8 cellular contexts compared by ENCODE assay signal in the genomic region with DNA sequence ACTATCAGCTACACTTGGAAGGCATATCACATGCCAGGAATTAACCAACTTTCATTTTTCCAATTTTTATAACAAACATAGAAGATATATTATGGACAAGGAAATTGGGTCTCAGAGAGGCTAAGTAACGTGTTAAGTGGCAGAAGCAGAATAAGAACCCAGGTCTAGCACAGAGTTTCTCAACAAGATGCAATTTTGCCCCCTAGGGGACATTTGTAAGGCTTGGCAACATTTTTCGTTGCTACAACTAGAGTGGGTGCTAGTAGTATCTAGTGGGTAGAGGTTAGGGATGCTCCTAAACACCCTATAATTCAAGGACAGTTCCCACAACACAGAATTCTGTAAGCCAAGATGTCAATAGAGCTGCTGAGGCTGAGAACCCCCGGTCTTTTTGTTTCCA.
A peak's percentile ranks its signal among the peaks of the same experiment; 100 is the strongest.
DNase-seq lines count a peak whose midpoint lies in the region; ATAC-seq and TF ChIP-seq lines count a peak whose summit lies in the region.

No MANE protein-coding gene starts in this region.

- no peak overlapping the region for H4K8ac ChIP-seq in mesenchymal stem cell (ENCODE audit: low read length)

- no peak overlapping the region for H2BK120ac ChIP-seq in mesenchymal stem cell (ENCODE audit: low read depth, low read length)

- H3K27me3 Mint-ChIP-seq in activated T-cell treated with anti-CD3 and anti-CD28 coated beads, Interleukin-2, amount 50 U/mL, for 4 hours (ENCODE audit: low read depth), result no peaks in the 10 kb centered on the region

- H3K18ac ChIP-seq in mesenchymal stem cell (ENCODE audit: low read depth in 1 of 2, low read length in 2 of 2), result no peak overlapping the region

- no peak overlapping the region for H3K4me3 ChIP-seq in GM06990 (replicated peaks; ENCODE audit: low read depth, low read length)
- H3K4me3 ChIP-seq in HL-60 (replicated peaks; ENCODE audit: insufficient read depth, low read length), result no peak overlapping the region
- no peak overlapping the region for H3K4me3 ChIP-seq in mesenchymal stem cell (ENCODE audit: insufficient read depth in 1 of 2, low read depth in 1 of 2, low read length in 2 of 2)

- no peak overlapping the region for H3K23ac ChIP-seq in mesenchymal stem cell (ENCODE audit: low read length in 2 of 2)

- no peaks in the 10 kb centered on the region for H3K9me3 ChIP-seq in mesenchymal stem cell (ENCODE audit: control insufficient read depth, low read length)

- no peak overlapping the region for H3K27ac ChIP-seq in HL-60 (replicated peaks)
- H3K27ac ChIP-seq in mesenchymal stem cell (ENCODE audit: low read length, poor library complexity, severe bottlenecking), result no peak overlapping the region

- no peak overlapping the region for H3K4me2 ChIP-seq in mesenchymal stem cell (ENCODE audit: low read length, poor library complexity, severe bottlenecking)

- H3K14ac ChIP-seq in mesenchymal stem cell (ENCODE audit: low read length in 2 of 2), result no peak overlapping the region

- H3K36me3 Mint-ChIP-seq in activated T-cell treated with anti-CD3 and anti-CD28 coated beads, Interleukin-2, amount 50 U/mL, for 4 hours (ENCODE audit: insufficient read depth), result no peaks in the 10 kb centered on the region

- H3K9ac ChIP-seq in mesenchymal stem cell (ENCODE audit: low read length), result no peak overlapping the region

- TF ChIP-seq CTCF in GM06990 (IDR thresholded peaks at IDR 0.05; ENCODE audit: insufficient read depth, low read length, poor library complexity, severe bottlenecking) (peak; percentile 47), HL-60 (IDR thresholded peaks at IDR 0.05; ENCODE audit: insufficient read depth, low read length) (peak; percentile 6)

- H3K4me3 Mint-ChIP-seq in activated T-cell treated with anti-CD3 and anti-CD28 coated beads, Interleukin-2, amount 50 U/mL, for 4 hours, result no peak overlapping the region

- H3K27me3 ChIP-seq in GM06990 (replicated peaks; ENCODE audit: control insufficient read depth, insufficient read depth, low read length) (no peaks in the 10 kb centered on the region), HL-60 (ENCODE audit: insufficient read depth, poor library complexity, severe bottlenecking) (no peaks in the 10 kb centered on the region), mesenchymal stem cell (ENCODE audit: control insufficient read depth in 1 of 2, insufficient read depth in 1 of 2, low read length in 2 of 2) (peaks cover 0 to 4% of the 10 kb centered on the region in 2 experiments)

- H3K4me1 ChIP-seq in mesenchymal stem cell (ENCODE audit: control insufficient read depth, insufficient read depth, low read depth, low read length), result no peaks in the 10 kb centered on the region

- H2AK5ac ChIP-seq in mesenchymal stem cell (ENCODE audit: low read length, severe bottlenecking), result no peak overlapping the region

- WGBS in mesenchymal stem cell, result 74% methylated on average over 2 of the region's 3 CpGs

- H4K91ac ChIP-seq in mesenchymal stem cell (ENCODE audit: low read length), result no peak overlapping the region

- DNase-seq in GM06990 (ENCODE audit: extremely low read depth, insufficient read length) (no peak), HL-60 (ENCODE audit: low read depth in 1 of 2, low spot score in 1 of 2) (no peak), SW480 (ENCODE audit: low spot score) (peak; percentile 11), mesenchymal stem cell (peak; percentile 25), NCI-H1105 treated with DMSO at 0.1 percent for 48 hours (lab: John Stamatoyannopoulos, UW) (no peak), amniotic stem cell (lab: John Stamatoyannopoulos, UW) (no peak)
- no peak for DNase-seq in stimulated activated CD4-positive, alpha-beta T cell treated with anti-CD3 and anti-CD28 coated beads, Interleukin-1b, Interleukin-23, amount 100 ng/mL, for 48 hours
- DNase-seq in activated T-cell treated with anti-CD3 and anti-CD28 coated beads, Interleukin-2, amount 50 U/mL, for 4 hours, result no peak

- H3K9me3 Mint-ChIP-seq in activated T-cell treated with anti-CD3 and anti-CD28 coated beads, Interleukin-2, amount 50 U/mL, for 4 hours, result peaks cover 3% of the 10 kb centered on the region

- no peak overlapping the region for H2BK15ac ChIP-seq in mesenchymal stem cell (ENCODE audit: low read depth, poor library complexity, severe bottlenecking)

- ATAC-seq in activated T-cell treated with anti-CD3 and anti-CD28 coated beads, Interleukin-2, amount 50 U/mL, for 4 hours, result no peak

- no peaks in the 10 kb centered on the region for H3K4me1 Mint-ChIP-seq in activated T-cell treated with anti-CD3 and anti-CD28 coated beads, Interleukin-2, amount 50 U/mL, for 4 hours (ENCODE audit: low read depth)

- no peaks in the 10 kb centered on the region for H3K79me1 ChIP-seq in mesenchymal stem cell (replicated peaks; ENCODE audit: low read length, poor library complexity, severe bottlenecking)

- H2AFZ ChIP-seq in mesenchymal stem cell (ENCODE audit: low read depth, low read length), result no peak overlapping the region

- H3K36me3 ChIP-seq in GM06990 (ENCODE audit: control insufficient read depth, insufficient read depth, low read length) (no peaks in the 10 kb centered on the region), mesenchymal stem cell (ENCODE audit: control insufficient read depth in 1 of 2, insufficient read depth in 2 of 2, low read depth in 1 of 2, low read length in 2 of 2) (no peaks in the 10 kb centered on the region)

- H2BK12ac ChIP-seq in mesenchymal stem cell (ENCODE audit: low read length in 2 of 2), result no peak overlapping the region

- H2BK5ac ChIP-seq in mesenchymal stem cell (ENCODE audit: low read depth, low read length, poor library complexity, severe bottlenecking), result no peak overlapping the region

- no peak overlapping the region for H3K4ac ChIP-seq in mesenchymal stem cell (ENCODE audit: low read depth in 1 of 2, low read length in 2 of 2)

Comparison
In these comparisons a context has a peak if more than half of its experiments do, and no peak if none do; other contexts are left out.
1. DNase-seq: peak in SW480 (single experiment) and mesenchymal stem cell (single experiment); none in GM06990 (single experiment), HL-60 (0 of 2), NCI-H1105 treated with DMSO at 0.1 percent for 48 hours (single experiment), stimulated activated CD4-positive, alpha-beta T cell treated with anti-CD3 and anti-CD28 coated beads, Interleukin-1b, Interleukin-23, amount 100 ng/mL, for 48 hours (single experiment), amniotic stem cell (single experiment) and activated T-cell treated with anti-CD3 and anti-CD28 coated beads, Interleukin-2, amount 50 U/mL, for 4 hours (single experiment).